Comparison of ENCODE assay signal across 1 cellular context in genomic region chr6:46011241-46012085, GRCh38.
TF ChIP-seq lines count a peak whose summit lies in the region.

No MANE protein-coding gene starts in this region.

TF ChIP-seq in SK-N-SH treated with all-trans-retinoic acid at 6 μM for 48 hours, 23 proteins besides CTCF, POLR2A, EP300 and RAD21 (continued from another document):
- TF ChIP-seq PATZ1 (CRISPR knock-in tag; IDR thresholded peaks at IDR 0.05; ENCODE audit: borderline replicate concordance) (no peak), ESRRG (CRISPR knock-in tag; IDR thresholded peaks at IDR 0.05) (no peak), TCF4 (CRISPR knock-in tag; IDR thresholded peaks at IDR 0.05; ENCODE audit: borderline replicate concordance) (no peak), RARB (CRISPR knock-in tag; IDR thresholded peaks at IDR 0.05) (no peak), ISL1 (CRISPR knock-in tag; IDR thresholded peaks at IDR 0.05) (no peak)
